In the genomic region with DNA sequence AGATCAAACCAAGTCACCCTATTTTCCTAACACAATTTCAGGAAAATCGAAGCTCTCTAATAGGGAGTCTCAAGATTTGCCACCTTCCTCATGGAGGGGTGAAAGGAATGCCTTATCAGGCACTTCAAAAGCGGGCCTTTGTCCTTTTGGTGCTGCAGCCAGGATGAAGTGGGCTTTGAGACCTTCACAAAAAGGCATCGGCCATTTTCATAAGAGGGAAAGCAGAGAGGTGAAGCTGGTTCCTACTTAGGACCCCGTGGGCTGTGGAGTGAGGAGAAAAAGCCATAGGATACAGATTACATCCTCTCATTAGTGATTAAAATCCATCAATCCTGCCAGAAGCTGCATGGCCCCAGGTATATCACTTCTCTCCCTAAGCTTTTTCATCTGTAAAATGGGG, we compare ENCODE assay signal across 1 cellular context.
TF ChIP-seq lines count a peak whose summit lies in the region.

No MANE protein-coding gene starts in this region.

TF ChIP-seq in IMR-90, 13 proteins besides CTCF, POLR2A, EP300 and RAD21 (continued from another document):
- TF ChIP-seq, protein P1, sequence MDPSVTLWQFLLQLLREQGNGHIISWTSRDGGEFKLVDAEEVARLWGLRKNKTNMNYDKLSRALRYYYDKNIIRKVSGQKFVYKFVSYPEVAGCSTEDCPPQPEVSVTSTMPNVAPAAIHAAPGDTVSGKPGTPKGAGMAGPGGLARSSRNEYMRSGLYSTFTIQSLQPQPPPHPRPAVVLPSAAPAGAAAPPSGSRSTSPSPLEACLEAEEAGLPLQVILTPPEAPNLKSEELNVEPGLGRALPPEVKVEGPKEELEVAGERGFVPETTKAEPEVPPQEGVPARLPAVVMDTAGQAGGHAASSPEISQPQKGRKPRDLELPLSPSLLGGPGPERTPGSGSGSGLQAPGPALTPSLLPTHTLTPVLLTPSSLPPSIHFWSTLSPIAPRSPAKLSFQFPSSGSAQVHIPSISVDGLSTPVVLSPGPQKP (IDR thresholded peaks at IDR 0.05; ENCODE audit: borderline replicate concordance, low read depth, low read length), result no peak
- TF ChIP-seq FOS (IDR thresholded peaks at IDR 0.05; ENCODE audit: low read depth, low read length), result no peak
- no peak for TF ChIP-seq MXI1 (IDR thresholded peaks at IDR 0.05; ENCODE audit: borderline replicate concordance, low read depth, low read length)
- no peak for TF ChIP-seq BHLHE40 (IDR thresholded peaks at IDR 0.05; ENCODE audit: low read depth, low read length)
- no peak for TF ChIP-seq CEBPB (IDR thresholded peaks at IDR 0.05; ENCODE audit: low read depth, low read length)
- no peak for TF ChIP-seq MAFK (IDR thresholded peaks at IDR 0.05; ENCODE audit: low read depth, low read length)
- no peak for TF ChIP-seq CHD1 (IDR thresholded peaks at IDR 0.05; ENCODE audit: low read depth, low read length)
